1 cellular context compared by ENCODE assay signal in genomic region chr20:58619847-58620431, GRCh38.
TF ChIP-seq lines count a peak whose summit lies in the region.

No MANE protein-coding gene starts in this region.

TF ChIP-seq in WTC11, 78 proteins besides CTCF, POLR2A, EP300 and RAD21 (continued from another document and continues in another):
- TF ChIP-seq ATF6 (CRISPR knock-in tag; IDR thresholded peaks at IDR 0.05) (no peak), MYBL2 (CRISPR knock-in tag; IDR thresholded peaks at IDR 0.05) (no peak), USF2 (CRISPR knock-in tag; IDR thresholded peaks at IDR 0.05) (0 out of 2 replicates have a peak, but pooled peaks have one; percentile 11), ZNF232 (CRISPR knock-in tag; IDR thresholded peaks at IDR 0.05) (peak; percentile 57; the same call in 1 of the 2 replicates), ZSCAN18 (CRISPR knock-in tag; IDR thresholded peaks at IDR 0.05) (0 out of 2 replicates have a peak, but pooled peaks have one; percentile 38), OVOL2 (CRISPR knock-in tag; IDR thresholded peaks at IDR 0.05; ENCODE audit: borderline replicate concordance) (no peak), ARID4B (CRISPR knock-in tag; IDR thresholded peaks at IDR 0.05; ENCODE audit: borderline replicate concordance) (peak; percentile 42; the same call in 1 of the 2 replicates), GRHL2 (CRISPR knock-in tag; IDR thresholded peaks at IDR 0.05; ENCODE audit: insufficient replicate concordance, severe bottlenecking) (no peak), SMAD3 (CRISPR knock-in tag; IDR thresholded peaks at IDR 0.05; ENCODE audit: borderline replicate concordance) (peak; percentile 86), CDX4 (CRISPR knock-in tag; IDR thresholded peaks at IDR 0.05; ENCODE audit: borderline replicate concordance) (no peak), ZNF263 (CRISPR knock-in tag; IDR thresholded peaks at IDR 0.05; ENCODE audit: low read depth) (0 out of 2 replicates have a peak, but pooled peaks have one; percentile 22), JUN (CRISPR knock-in tag; IDR thresholded peaks at IDR 0.05) (0 out of 2 replicates have a peak, but pooled peaks have one; percentile 70), ZNF121 (CRISPR knock-in tag; IDR thresholded peaks at IDR 0.05) (no peak), ZNF532 (CRISPR knock-in tag; IDR thresholded peaks at IDR 0.05; ENCODE audit: borderline replicate concordance) (peak; percentile 98), MAX (CRISPR knock-in tag; IDR thresholded peaks at IDR 0.05) (no peak), TEAD1 (CRISPR knock-in tag; IDR thresholded peaks at IDR 0.05) (peak; percentile 66), ATF1 (CRISPR knock-in tag; IDR thresholded peaks at IDR 0.05) (no peak), ZBTB43 (CRISPR knock-in tag; IDR thresholded peaks at IDR 0.05) (no peak), MXD4 (CRISPR knock-in tag; IDR thresholded peaks at IDR 0.05; ENCODE audit: borderline replicate concordance) (no peak), FOXP4 (CRISPR knock-in tag; IDR thresholded peaks at IDR 0.05) (no peak), ATF2 (CRISPR knock-in tag; IDR thresholded peaks at IDR 0.05; ENCODE audit: borderline replicate concordance, low read depth) (no peak), HMGXB4 (CRISPR knock-in tag; IDR thresholded peaks at IDR 0.05) (no peak; the same call in 1 of the 2 replicates), IRF2 (CRISPR knock-in tag; IDR thresholded peaks at IDR 0.05; ENCODE audit: borderline replicate concordance, low read depth) (no peak), SOX15 (CRISPR knock-in tag; IDR thresholded peaks at IDR 0.05) (no peak), ZMAT4 (CRISPR knock-in tag; IDR thresholded peaks at IDR 0.05) (no peak), CREB1 (CRISPR knock-in tag; IDR thresholded peaks at IDR 0.05) (peak; percentile 80), NR3C1 (CRISPR knock-in tag; conservative IDR thresholded peaks at IDR 0.05; ENCODE audit: low read depth) (0 out of 2 replicates have a peak, but pooled peaks have one; percentile 86), SMAD4 (CRISPR knock-in tag; IDR thresholded peaks at IDR 0.05) (no peak), ZNF512 (CRISPR knock-in tag; IDR thresholded peaks at IDR 0.05; ENCODE audit: borderline replicate concordance) (no peak)
